ENCODE assay signal across 8 cellular contexts in genomic region chr17:30731210-30732132, GRCh38.
DNase-seq lines count a peak whose midpoint lies in the region; ATAC-seq and TF ChIP-seq lines count a peak whose summit lies in the region.
"Not testable (repeated sequence)": the region's sequence is repeated elsewhere in the genome, so short reads cannot be mapped to it uniquely, and the experiment has no call there.

No MANE protein-coding gene starts in this region.

- H3K36me3 ChIP-seq in DND-41 (ENCODE audit: insufficient read depth, low read length) = peaks cover 14% of the 10 kb centered on the region
- H3K36me3 ChIP-seq in fibroblast of lung (ENCODE audit: control insufficient read depth, insufficient read depth, low read length) = not testable (repeated sequence)

- H3K27ac ChIP-seq in DND-41 (ENCODE audit: low read length) (peak overlapping the region; percentile 93), fibroblast of lung (ENCODE audit: insufficient read depth, low read length) (peak overlapping the region; percentile 91)

- H3K27ac Mint-ChIP-seq in naive thymus-derived CD8-positive, alpha-beta T cell = peak overlapping the region; percentile 79 to 97 (median 96)

- POLR2A ChIA-PET in naive thymus-derived CD8-positive, alpha-beta T cell (lab: Charles Lee) = interaction anchor here (0.7 to 2.0 kb wide), 4 partner anchors 20 to 80 kb away, joined by 3 to 8 read pairs (median 4); no protein-coding TSS in a partner anchor

- H3K4me3 Mint-ChIP-seq in naive thymus-derived CD8-positive, alpha-beta T cell = peak overlapping the region; percentile 92 to 98 (median 94)

- H3K9ac ChIP-seq in DND-41 (ENCODE audit: low read depth, low read length) = peak overlapping the region; percentile 83
- H3K9ac ChIP-seq in fibroblast of lung (ENCODE audit: insufficient read depth, low read length) = peak overlapping the region; percentile 92

- peak; percentile 92 for ATAC-seq in DND-41 (ENCODE audit: insufficient read depth, low read depth)
- ATAC-seq in GM21825 (IDR thresholded peaks at IDR 0.05; ENCODE audit: unreplicated experiment) = peak; percentile 84
- ATAC-seq in naive thymus-derived CD8-positive, alpha-beta T cell = peak; percentile 96

- H3K4me3 ChIP-seq in DND-41 (ENCODE audit: low read depth in 1 of 2, low read length in 2 of 2) = peak overlapping the region; percentile 52 to 79; a peak in 3 of 4 replicates
- H3K4me3 ChIP-seq in fibroblast of lung (replicated peaks in 1 of 4; ENCODE audit: control extremely low read depth in 1 of 4, insufficient read depth in 1 of 4, low read depth in 3 of 4, low read length in 4 of 4) = peak overlapping the region; percentile 67 to 81 (median 76)

- peak overlapping the region; percentile 78 for H2AFZ ChIP-seq in DND-41 (ENCODE audit: low read depth, low read length)
- peak overlapping the region; percentile 93 for H2AFZ ChIP-seq in fibroblast of lung (ENCODE audit: low read length)

- peaks cover 8 to 45% (median 30%) of the 10 kb centered on the region in 4 donors for H3K4me1 Mint-ChIP-seq in naive thymus-derived CD8-positive, alpha-beta T cell

- H3K27me3 Mint-ChIP-seq in naive thymus-derived CD8-positive, alpha-beta T cell = not testable (repeated sequence)

- not testable (repeated sequence) for H3K27me3 ChIP-seq in DND-41 (ENCODE audit: insufficient read depth, low read length, poor library complexity); fibroblast of lung (ENCODE audit: control insufficient read depth, insufficient read depth, low read length)

- H3K9me3 Mint-ChIP-seq in naive thymus-derived CD8-positive, alpha-beta T cell = not testable (repeated sequence)

- peaks cover 0 to 15% (median 2%) of the 10 kb centered on the region in 3 donors for H3K36me3 Mint-ChIP-seq in naive thymus-derived CD8-positive, alpha-beta T cell

- TF ChIP-seq CTCF in DND-41 (IDR thresholded peaks at IDR 0.05; ENCODE audit: borderline replicate concordance, extremely low read depth, low read length, poor library complexity, severe bottlenecking); fibroblast of lung (conservative IDR thresholded peaks at IDR 0.05 in 1 of 2, IDR thresholded peaks at IDR 0.05 in 1 of 2; ENCODE audit: low read depth in 1 of 2, low read length in 2 of 2): not testable (repeated sequence)

- peak; percentile 91 for DNase-seq in DND-41
- peak; percentile 79 to 82 for DNase-seq in Kasumi-1 (lab: John Stamatoyannopoulos, UW)
- peak; percentile 74 for DNase-seq in RPMI8226
- peak; percentile 61 to 79 for DNase-seq in activated T-helper 1 cell treated with anti-CD3 and anti-CD28 coated beads, Interleukin-2, amount 50 U/mL, for 16 hours (ENCODE audit: low read depth in 1 of 2, low spot score in 1 of 2)
- peak; percentile 72 to 77 for DNase-seq in fibroblast of lung (ENCODE audit: low read depth in 2 of 2)
- peak; percentile 63 to 90 (median 84) for DNase-seq in naive thymus-derived CD8-positive, alpha-beta T cell
- peak; percentile 65 to 77 for DNase-seq in stimulated activated CD8-positive, alpha-beta memory T cell treated with anti-CD3 and anti-CD28 coated beads, Interleukin-7, amount 100 ng/mL, for 48 hours (ENCODE audit: extremely low read depth in 1 of 2, low read depth in 1 of 2)

- H3K79me2 ChIP-seq in DND-41 (ENCODE audit: insufficient read depth, low read length) (peaks cover 78% of the 10 kb centered on the region), fibroblast of lung (ENCODE audit: control insufficient read depth, insufficient read depth, low read length) (peaks cover 33% of the 10 kb centered on the region)

- H4K20me1 ChIP-seq in DND-41 (ENCODE audit: insufficient read depth, low read length) = peaks cover 22% of the 10 kb centered on the region; the same call in 1 of the 2 replicates
- not testable (repeated sequence) for H4K20me1 ChIP-seq in fibroblast of lung (ENCODE audit: control insufficient read depth, extremely low read depth, insufficient read depth, low read length)

- not testable (repeated sequence) for H3K9me3 ChIP-seq in DND-41 (ENCODE audit: insufficient read depth, low read length, severe bottlenecking); fibroblast of lung (ENCODE audit: control insufficient read depth, insufficient read depth, low read depth, low read length)

- peaks cover 26% of the 10 kb centered on the region for H3K4me1 ChIP-seq in DND-41 (ENCODE audit: insufficient read depth, low read length)
- not testable (repeated sequence) for H3K4me1 ChIP-seq in fibroblast of lung (ENCODE audit: control insufficient read depth, extremely low read depth, insufficient read depth, low read length)

- H3K4me2 ChIP-seq in DND-41 (ENCODE audit: insufficient read depth, low read length) (peak overlapping the region; percentile 52), fibroblast of lung (ENCODE audit: extremely low read depth, insufficient read depth, low read length) (peak overlapping the region; percentile 88)

Comparison
In these comparisons a context has a peak if more than half of its experiments do, and no peak if none do; other contexts are left out.
1. Peak in every context shown above with its lines: DNase-seq, ATAC-seq, H3K4me3 ChIP-seq and H3K27ac ChIP-seq.